12 cellular contexts compared by ENCODE assay signal in the genomic region with DNA sequence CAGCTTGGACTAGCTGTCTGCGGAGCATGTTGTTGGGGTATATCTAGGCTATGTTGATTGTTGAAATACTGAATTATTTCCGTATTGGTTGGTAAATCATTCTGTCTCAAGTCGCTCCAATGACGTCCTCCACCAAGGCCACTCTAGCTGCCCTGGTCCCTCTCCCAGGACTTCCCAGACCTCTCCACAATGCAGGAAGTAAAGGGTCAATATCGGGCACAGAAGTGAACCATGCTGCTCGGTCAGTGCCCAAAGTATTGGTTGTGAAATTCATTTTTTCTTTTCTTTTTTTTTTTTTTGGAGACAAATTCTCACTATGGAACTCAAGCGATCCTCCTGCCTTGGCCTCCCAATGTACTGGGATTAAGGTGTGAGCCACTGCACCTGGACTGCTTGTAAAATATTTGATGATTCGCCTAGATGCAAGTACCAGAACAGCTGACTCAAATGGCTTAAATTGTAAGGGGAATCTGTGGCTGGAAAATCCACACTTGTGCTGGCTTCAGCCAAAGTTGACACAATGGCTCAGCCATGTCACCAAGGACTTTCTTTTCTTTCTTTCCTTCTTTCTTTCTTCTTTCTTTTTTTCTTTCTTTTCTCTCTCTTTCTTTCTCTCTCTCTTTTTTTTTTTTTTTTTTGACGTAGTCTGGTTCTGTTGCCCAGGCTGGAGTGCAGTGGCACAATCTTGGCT. TPM values are rescaled to one million over a fixed set of nuclear protein-coding genes. Genes with fewer than 3 reads are reported as not detected.
DNase-seq lines count a peak whose midpoint lies in the region; ATAC-seq, FAIRE-seq and TF ChIP-seq lines count a peak whose summit lies in the region.
"Had no signal": no experiment of that assay in that cellular context is flagged by ENCODE, and none has a peak within 500 bp of the region (broad histone marks: within the 10 kb centered on the region; RNA-seq: fewer than 3 reads in every experiment).

No MANE protein-coding gene starts in this region.

- TF ChIP-seq CTCF in 22Rv1 (IDR thresholded peaks at IDR 0.05) (no peak), PC-3 (conservative IDR thresholded peaks at IDR 0.05; ENCODE audit: low read depth, low read length) (no peak), endothelial cell of umbilical vein (IDR thresholded peaks at IDR 0.05; ENCODE audit: extremely low read depth in 1 of 2, insufficient read depth in 1 of 2, low read depth in 1 of 2, low read length in 2 of 2) (no peak)

- H3K9me2 ChIP-seq in PC-3 (replicated peaks; ENCODE audit: low read length), result no peaks in the 10 kb centered on the region

- H3K4me2 ChIP-seq in PC-3 (ENCODE audit: low read length), result peak overlapping the region; percentile 92
- H3K4me2 ChIP-seq in endothelial cell of umbilical vein (ENCODE audit: insufficient read depth, low read length), result peak overlapping the region; percentile 97
- H3K4me2 ChIP-seq in neuronal stem cell (ENCODE audit: insufficient read depth, low read length, poor library complexity, severe bottlenecking), result no peak overlapping the region
- H3K4me2 ChIP-seq: BLaER1 had no signal

- H3K27me3 ChIP-seq in PC-3 (ENCODE audit: low read length) (no peaks in the 10 kb centered on the region), endothelial cell of umbilical vein (ENCODE audit: control insufficient read depth in 2 of 2, insufficient read depth in 2 of 2, low read length in 2 of 2) (no peaks in the 10 kb centered on the region), neuronal stem cell (ENCODE audit: control insufficient read depth in 3 of 3, insufficient read depth in 3 of 3, low read depth in 1 of 3, low read length in 3 of 3) (no peaks in the 10 kb centered on the region)
- H3K27me3 ChIP-seq: BLaER1, cardiac muscle cell had no signal

- dilution Hi-C loops in endothelial cell of umbilical vein (cut with MboI; ENCODE audit: extremely low pct_ligation_motif_present, low sequenced_read_pairs), result no loop called here

- H2BK120ac ChIP-seq in neuronal stem cell (ENCODE audit: low read depth, low read length), result no peak overlapping the region

- peak; percentile 4 for FAIRE-seq in endothelial cell of umbilical vein (lab: Jason Lieb, UNC)

- H3K9ac ChIP-seq in PC-3 (ENCODE audit: low read length) (no peak overlapping the region), endothelial cell of umbilical vein (replicated peaks; ENCODE audit: extremely low read depth, insufficient read depth, low read length) (peak overlapping the region; percentile 34), neuronal stem cell (ENCODE audit: low read depth, low read length, poor library complexity) (no peak overlapping the region)
- H3K9ac ChIP-seq: BLaER1 had no signal

- H3K79me2 ChIP-seq in PC-3 (ENCODE audit: low read length), result no peaks in the 10 kb centered on the region
- H3K79me2 ChIP-seq in endothelial cell of umbilical vein (ENCODE audit: control insufficient read depth, insufficient read depth, low read length), result no peaks in the 10 kb centered on the region

- POLR2A ChIA-PET in PC-3 (lab: Charles Lee; ENCODE audit: unreplicated experiment), result no interaction called here
- POLR2A ChIA-PET in endothelial cell of umbilical vein (lab: Charles Lee), result interaction anchor here (1.4 kb wide), 1 partner anchor 104 kb away, joined by 5 read pairs; a partner anchor contains a TSS

- no peaks in the 10 kb centered on the region for H3K9me1 ChIP-seq in endothelial cell of umbilical vein (replicated peaks; ENCODE audit: control insufficient read depth, extremely low read depth, insufficient read depth, low read length)

- no peak overlapping the region for H2AK5ac ChIP-seq in neuronal stem cell (ENCODE audit: low read depth, low read length)

- H3K4me1 ChIP-seq in PC-3 (ENCODE audit: insufficient read depth, low read length) (peaks cover 11% of the 10 kb centered on the region), endothelial cell of umbilical vein (ENCODE audit: control insufficient read depth, extremely low read depth, insufficient read depth, low read length) (peaks cover 16% of the 10 kb centered on the region), neuronal stem cell (ENCODE audit: control insufficient read depth in 2 of 2, insufficient read depth in 1 of 2, low read depth in 1 of 2, low read length in 2 of 2) (no peaks in the 10 kb centered on the region)

- H3K4me3 ChIP-seq in PC-3 (ENCODE audit: low read length) (peak overlapping the region; percentile 68), endothelial cell of umbilical vein (replicated peaks in 1 of 3; ENCODE audit: insufficient read depth in 1 of 3, low read depth in 1 of 3, low read length in 3 of 3) (peak overlapping the region in 1 of 3 experiments; percentile 34), neuronal stem cell (ENCODE audit: low read length in 2 of 2) (no peak overlapping the region)
- H3K4me3 ChIP-seq: BLaER1, cardiac muscle cell had no signal

- H2BK15ac ChIP-seq in neuronal stem cell (ENCODE audit: low read length), result no peak overlapping the region

- H3F3A ChIP-seq in PC-3 (ENCODE audit: low read length, unreplicated experiment), result no peaks in the 10 kb centered on the region

- H4K91ac ChIP-seq in neuronal stem cell (ENCODE audit: low read depth, low read length, poor library complexity), result no peak overlapping the region

- H3K18ac ChIP-seq in neuronal stem cell (ENCODE audit: low read length), result no peak overlapping the region

- H3K23ac ChIP-seq in neuronal stem cell (ENCODE audit: low read depth, low read length, poor library complexity), result no peak overlapping the region

- H2AFZ ChIP-seq in PC-3 (ENCODE audit: low read length) (peak overlapping the region; percentile 83), endothelial cell of umbilical vein (ENCODE audit: low read depth, low read length) (peak overlapping the region; percentile 83), neuronal stem cell (ENCODE audit: low read length) (peak overlapping the region; percentile 76)

- CTCF ChIA-PET in PC-3 (lab: Charles Lee), result interaction anchor here (0.7 to 1.0 kb wide), 3 partner anchors 12 to 42 kb away, joined by 3 to 4 read pairs (median 3); no protein-coding TSS in a partner anchor
- CTCF ChIA-PET in endothelial cell of umbilical vein (lab: Charles Lee), result interaction anchor here (0.6 to 5.2 kb wide), 10 partner anchors 12 to 341 kb away, joined by 3 to 81 read pairs (median 4); no protein-coding TSS in a partner anchor

- no peak overlapping the region for H3K4ac ChIP-seq in neuronal stem cell (ENCODE audit: low read length)

- H4K20me1 ChIP-seq in PC-3 (ENCODE audit: low read length) (no peaks in the 10 kb centered on the region), endothelial cell of umbilical vein (replicated peaks; ENCODE audit: control insufficient read depth, extremely low read depth, insufficient read depth, low read length) (no peaks in the 10 kb centered on the region)
- H4K20me1 ChIP-seq: BLaER1 had no signal

- no peak overlapping the region for H2BK12ac ChIP-seq in neuronal stem cell (ENCODE audit: low read length)

- no peaks in the 10 kb centered on the region for H3K79me1 ChIP-seq in neuronal stem cell (ENCODE audit: low read depth, low read length)

- H3K9me3 ChIP-seq in PC-3 (ENCODE audit: low read length) (no peaks in the 10 kb centered on the region), endothelial cell of umbilical vein (replicated peaks; ENCODE audit: control insufficient read depth, insufficient read depth, low read length) (no peaks in the 10 kb centered on the region), neuronal stem cell (replicated peaks in 1 of 2; ENCODE audit: control insufficient read depth in 2 of 2, insufficient read depth in 1 of 2, low read depth in 1 of 2, low read length in 2 of 2) (no peaks in the 10 kb centered on the region)

- H3K27ac ChIP-seq in 22Rv1 (peak overlapping the region; percentile 64), PC-3 (ENCODE audit: low read length) (peak overlapping the region; percentile 47; the same call in 1 of the 2 replicates), endothelial cell of umbilical vein (ENCODE audit: insufficient read depth, low read depth, low read length) (peak overlapping the region; percentile 98), neuronal stem cell (replicated peaks; ENCODE audit: low read length) (no peak overlapping the region)
- H3K27ac ChIP-seq: BLaER1, cardiac muscle cell had no signal

- BruUV-seq in PC-3 (replicated peaks; lab: Mats Ljungman, UMichigan), result no TSS peak
- no TSS peak for BruUV-seq in endothelial cell of umbilical vein (replicated peaks; lab: Mats Ljungman, UMichigan)

- no peak for TF ChIP-seq POLR2A in endothelial cell of umbilical vein (IDR thresholded peaks at IDR 0.05; ENCODE audit: low read depth, low read length)

- intact Hi-C loops in PC-3 (cut with micrococcal nuclease) (no loop called here), endothelial cell of umbilical vein (cut with micrococcal nuclease) (no loop called here)

- H2BK5ac ChIP-seq in neuronal stem cell (ENCODE audit: low read length), result no peak overlapping the region

- ATAC-seq in PC-3 (0 out of 2 replicates have a peak, but pooled peaks have one; percentile 15), GM19455 (IDR thresholded peaks at IDR 0.05; ENCODE audit: unreplicated experiment) (no peak)
- ATAC-seq: activated CD8-positive, alpha-beta memory T cell treated with anti-CD3 and anti-CD28 coated beads, Interleukin-2, amount 10 ng/mL, durations not matched to agents 7 days and 5 days had no signal

- H4K8ac ChIP-seq in neuronal stem cell (ENCODE audit: low read depth, low read length), result no peak overlapping the region

- DNase-seq in PC-3 (peak; percentile 15), endothelial cell of umbilical vein (ENCODE audit: low read depth, low spot score) (no peak), neuronal stem cell (ENCODE audit: low spot score) (no peak), AG08395 (ENCODE audit: low spot score) (no peak), NCI-H526 treated with DMSO at 0.1 percent for 48 hours (lab: John Stamatoyannopoulos, UW) (no peak), GM19238 (ENCODE audit: insufficient read length, low spot score) (no peak)
- DNase-seq: activated CD8-positive, alpha-beta memory T cell treated with anti-CD3 and anti-CD28 coated beads, Interleukin-2, amount 10 ng/mL, durations not matched to agents 7 days and 5 days; KG1 had no signal

- no peak overlapping the region for H3K14ac ChIP-seq in neuronal stem cell (ENCODE audit: low read length)

- WGBS in neuronal stem cell (ENCODE audit: extremely low coverage in 2 of 2, insufficient read length in 2 of 2, insufficient replicate concordance in 1 of 2), 2 donors, result no CpG with 5 or more reads among the region's 9 CpGs

- H3K36me3 ChIP-seq in PC-3 (ENCODE audit: low read depth, low read length), result no peaks in the 10 kb centered on the region
- no peaks in the 10 kb centered on the region for H3K36me3 ChIP-seq in endothelial cell of umbilical vein (ENCODE audit: control insufficient read depth in 2 of 2, extremely low read depth in 1 of 2, insufficient read depth in 2 of 2, low read length in 2 of 2)
- no peaks in the 10 kb centered on the region for H3K36me3 ChIP-seq in neuronal stem cell (replicated peaks in 1 of 2; ENCODE audit: control insufficient read depth in 2 of 2, insufficient read depth in 2 of 2, low read length in 2 of 2)
- H3K36me3 ChIP-seq: BLaER1, cardiac muscle cell had no signal

RNA-seq across cellular contexts. Expression of a gene that starts 43.7 kb away (rescaled TPM):
- total RNA-seq in PC-3 (2014; rRNA removed) (14.5 and 21.4 TPM in 2 replicates), endothelial cell of umbilical vein (46.7 and 47.4 TPM in 2 replicates)
- polyA plus RNA-seq in endothelial cell of umbilical vein, result 21.5 and 31.5 TPM in 2 replicates
- polyA plus RNA-seq in endothelial cell of umbilical vein (2011; cell fraction: cytosol; rRNA removed), result 13.6 and 17.7 TPM in 2 replicates
- 38.5 and 40.1 TPM in 2 replicates for polyA plus RNA-seq in endothelial cell of umbilical vein (2011; cell fraction: nucleus; rRNA removed)
- 15.4 and 26.4 TPM in 2 replicates for polyA plus RNA-seq in endothelial cell of umbilical vein (2012)
- 17.6 and 21.3 TPM in 2 replicates for polyA minus RNA-seq in endothelial cell of umbilical vein
- polyA minus RNA-seq in endothelial cell of umbilical vein (2011; cell fraction: cytosol; rRNA and poly(A)+ RNA removed), result 5.1 TPM
- polyA minus RNA-seq in endothelial cell of umbilical vein (2011; cell fraction: nucleus; rRNA and poly(A)+ RNA removed), result 14.5 and 15.2 TPM in 2 replicates
- polyA plus RNA-seq in neuronal stem cell (2013, experiment 1 of 2), result 17.1 TPM
- 16.9 TPM for polyA plus RNA-seq in neuronal stem cell (2013, experiment 2 of 2)

RNA-seq across cellular contexts. Expression of a gene that starts 45.5 kb away (rescaled TPM):
- 8.9 and 16.7 TPM in 2 replicates for total RNA-seq in PC-3 (2014; rRNA removed)
- 38.0 and 67.4 TPM in 2 replicates for total RNA-seq in endothelial cell of umbilical vein
- polyA plus RNA-seq in endothelial cell of umbilical vein, result 25.9 and 31.4 TPM in 2 replicates
- polyA plus RNA-seq in endothelial cell of umbilical vein (2011; cell fraction: cytosol; rRNA removed), result 17.5 and 20.4 TPM in 2 replicates
- 93.6 and 95.8 TPM in 2 replicates for polyA plus RNA-seq in endothelial cell of umbilical vein (2011; cell fraction: nucleus; rRNA removed)
- polyA plus RNA-seq in endothelial cell of umbilical vein (2012), result 72.8 and 137 TPM in 2 replicates
- 18.8 and 20.0 TPM in 2 replicates for polyA minus RNA-seq in endothelial cell of umbilical vein
- 34.3 TPM for polyA minus RNA-seq in endothelial cell of umbilical vein (2011; cell fraction: cytosol; rRNA and poly(A)+ RNA removed)
- 17.3 and 24.0 TPM in 2 replicates for polyA minus RNA-seq in endothelial cell of umbilical vein (2011; cell fraction: nucleus; rRNA and poly(A)+ RNA removed)
- 83.2 TPM for polyA plus RNA-seq in neuronal stem cell (2013, experiment 1 of 2)
- polyA plus RNA-seq in neuronal stem cell (2013, experiment 2 of 2), result 84.5 TPM
